Comparison of ENCODE assay signal across 8 cellular contexts in genomic region chr22:38871360-38872171, GRCh38. TPM values are rescaled to one million over a fixed set of nuclear protein-coding genes. Genes with fewer than 3 reads are reported as not detected.
DNase-seq lines count a peak whose midpoint lies in the region; ATAC-seq, FAIRE-seq and TF ChIP-seq lines count a peak whose summit lies in the region.

No MANE protein-coding gene starts in this region.

- H3K27me3 ChIP-seq in endocrine pancreas (ENCODE audit: control insufficient read depth, insufficient read depth, low read length), result no peaks in the 10 kb centered on the region

- no peak for TF ChIP-seq CTCF in GM13976 (IDR thresholded peaks at IDR 0.05; ENCODE audit: borderline replicate concordance, control extremely low read depth, extremely low read depth, insufficient read depth, missing control alignments)
- TF ChIP-seq CTCF in WI38 (IDR thresholded peaks at IDR 0.05; ENCODE audit: low read depth, low read length), result no peak
- no peak for TF ChIP-seq CTCF in mucosa of descending colon (IDR thresholded peaks at IDR 0.05)
- no peak for TF ChIP-seq CTCF in type B pancreatic cell (conservative IDR thresholded peaks at IDR 0.05)
- TF ChIP-seq CTCF in D721Med (IDR thresholded peaks at IDR 0.05; ENCODE audit: insufficient read depth, missing control alignments), result no peak

- H3K27me3 Mint-ChIP-seq in type B pancreatic cell, result no peaks in the 10 kb centered on the region

- peak overlapping the region; percentile 83 for H3K27ac Mint-ChIP-seq in type B pancreatic cell

- peak overlapping the region; percentile 69 for H3K9ac ChIP-seq in endocrine pancreas (ENCODE audit: control insufficient read depth, insufficient read depth, low read length)

- H3K36me3 ChIP-seq in endocrine pancreas (ENCODE audit: control insufficient read depth, insufficient read depth, low read length), result no peaks in the 10 kb centered on the region
- H3K36me3 ChIP-seq in mucosa of descending colon (ENCODE audit: low read depth), result no peaks in the 10 kb centered on the region

- H3K4me3 Mint-ChIP-seq in type B pancreatic cell, result peak overlapping the region; percentile 97

- peak overlapping the region; percentile 72 for H3K4me3 ChIP-seq in WI38 (ENCODE audit: low read depth, low read length)
- H3K4me3 ChIP-seq in endocrine pancreas (ENCODE audit: control insufficient read depth, insufficient read depth, low read length), result no peak overlapping the region
- peak overlapping the region; percentile 40 for H3K4me3 ChIP-seq in mucosa of descending colon

- DNase-seq in GM13976 (ENCODE audit: low spot score) (peak; percentile 51), mucosa of descending colon (peak; percentile 25 to 55 (median 53)), type B pancreatic cell (ENCODE audit: extremely low spot score, unreplicated experiment) (peak; percentile 70), D721Med (ENCODE audit: insufficient read length, low spot score) (no peak), SKM-1 (lab: John Stamatoyannopoulos, UW; ENCODE audit: unreplicated experiment) (no peak)

- H3K4me1 ChIP-seq in endocrine pancreas (ENCODE audit: control insufficient read depth, insufficient read depth, low read length) (peaks cover 16% of the 10 kb centered on the region), mucosa of descending colon (ENCODE audit: low read depth) (peaks cover 14% of the 10 kb centered on the region)

- H3K9me3 ChIP-seq in endocrine pancreas (ENCODE audit: control insufficient read depth, low read length) (no peaks in the 10 kb centered on the region), mucosa of descending colon (no peaks in the 10 kb centered on the region)

- intact Hi-C loops in mucosa of descending colon (cut with DNase I, micrococcal nuclease), result loop anchor here in 1 of 2 donors (10.0 kb wide), 1 partner anchor 133 kb away; no protein-coding TSS in a partner anchor

- peaks cover 38% of the 10 kb centered on the region for H3K4me1 Mint-ChIP-seq in type B pancreatic cell (ENCODE audit: unreplicated experiment)

- in situ Hi-C loops in GM13976 (cut with MboI; ENCODE audit: low sequenced_read_pairs, unreplicated experiment), result loop anchor here (10.0 kb wide), 2 partner anchors 123 to 253 kb away; no protein-coding TSS in a partner anchor

- ATAC-seq in HG02970 (IDR thresholded peaks at IDR 0.05; ENCODE audit: low FRiP score, unreplicated experiment) (peak; percentile 28), mucosa of descending colon (peak; percentile 10)

- H3K9me3 Mint-ChIP-seq in type B pancreatic cell, result no peaks in the 10 kb centered on the region

- H3K36me3 Mint-ChIP-seq in type B pancreatic cell, result no peaks in the 10 kb centered on the region

- FAIRE-seq in D721Med (lab: Jason Lieb, UNC), result no peak

RNA-seq across cellular contexts. Expression of gene CBX6, which starts 0.5 kb away (rescaled TPM):
- 10 to 100 TPM; 15.7 to 84.0 (median 23.6) TPM for total RNA-seq in mucosa of descending colon
- total RNA-seq in type B pancreatic cell (ENCODE audit: low replicate concordance), result 93.5 and 116 TPM in 2 replicates

RNA-seq across cellular contexts. Expression of gene NPTXR, which starts 27.7 kb away (rescaled TPM):
- total RNA-seq in mucosa of descending colon (10 to 100 TPM in 1 of 3 donors, 1 to 10 TPM in 1, under 1 TPM in 1; 0.84 to 15.5 (median 1.2) TPM), type B pancreatic cell (ENCODE audit: low replicate concordance) (5.9 and 6.9 TPM in 2 replicates)

Comparison
In these comparisons a context has a peak if more than half of its experiments do, and no peak if none do; other contexts are left out.
1. DNase-seq: peak in GM13976 (single experiment), mucosa of descending colon (3 of 3) and type B pancreatic cell (single experiment); none in D721Med (single experiment) and SKM-1 (single experiment).